In genomic region chr11:124656759-124657627, GRCh38 we compare ENCODE assay signal across 16 cellular contexts. TPM values are rescaled to one million over a fixed set of nuclear protein-coding genes. Genes with fewer than 3 reads are reported as not detected.
DNase-seq lines count a peak whose midpoint lies in the region; ATAC-seq, FAIRE-seq and TF ChIP-seq lines count a peak whose summit lies in the region.
"Had no signal": no experiment of that assay in that cellular context is flagged by ENCODE, and none has a peak within 500 bp of the region (broad histone marks: within the 10 kb centered on the region; RNA-seq: fewer than 3 reads in every experiment).

No MANE protein-coding gene starts in this region.

- H4K91ac ChIP-seq in H1 (replicated peaks; ENCODE audit: insufficient read length, low read length) (no peak overlapping the region), neuronal stem cell (ENCODE audit: low read depth, low read length, poor library complexity) (no peak overlapping the region)

- no peaks in the 10 kb centered on the region for H3K9me3 Mint-ChIP-seq in effector memory CD8-positive, alpha-beta T cell
- H3K9me3 Mint-ChIP-seq: activated CD8-positive, alpha-beta T cell treated with anti-CD3 and anti-CD28 coated beads for 36 hours; CD8-positive, alpha-beta T cell had no signal

- peaks cover 1% of the 10 kb centered on the region for H3K23me2 ChIP-seq in H1 (ENCODE audit: low read depth, low read length)

- no peak overlapping the region; the same call in 1 of the 2 replicates for H2BK12ac ChIP-seq in H1 (ENCODE audit: low read depth, low read length)
- no peak overlapping the region for H2BK12ac ChIP-seq in neuronal stem cell (ENCODE audit: low read length)

- no peak overlapping the region for H3K4me2 ChIP-seq in GM23248 (ENCODE audit: unreplicated experiment)
- peak overlapping the region; percentile 49 to 57 for H3K4me2 ChIP-seq in H1 (ENCODE audit: insufficient read depth in 1 of 2, low read depth in 2 of 2, low read length in 2 of 2)
- H3K4me2 ChIP-seq in neuronal stem cell (ENCODE audit: insufficient read depth, low read length, poor library complexity, severe bottlenecking): peak overlapping the region; percentile 22

- H3K23ac ChIP-seq in H1 (ENCODE audit: insufficient read length) (no peak overlapping the region), neuronal stem cell (ENCODE audit: low read depth, low read length, poor library complexity) (no peak overlapping the region)

- ATAC-seq in HG03354 (IDR thresholded peaks at IDR 0.05; ENCODE audit: poor library complexity, severe bottlenecking, unreplicated experiment): no peak
- no peak for ATAC-seq in effector memory CD8-positive, alpha-beta T cell (replicated peaks)
- ATAC-seq: activated CD8-positive, alpha-beta T cell treated with anti-CD3 and anti-CD28 coated beads for 36 hours; CD8-positive, alpha-beta T cell; gastroesophageal sphincter; T-helper 17 cell had no signal

- H2BK15ac ChIP-seq in H1 (ENCODE audit: low read length) (no peak overlapping the region), neuronal stem cell (ENCODE audit: low read length) (no peak overlapping the region)

- H3K27me3 Mint-ChIP-seq in effector memory CD8-positive, alpha-beta T cell: no peaks in the 10 kb centered on the region
- H3K27me3 Mint-ChIP-seq: activated CD8-positive, alpha-beta T cell treated with anti-CD3 and anti-CD28 coated beads for 36 hours; T-helper 17 cell had no signal

- no peak for TF ChIP-seq EP300 in H1 (IDR thresholded peaks at IDR 0.05; ENCODE audit: borderline replicate concordance in 1 of 2, low read depth in 2 of 2, low read length in 2 of 2)

- H4K5ac ChIP-seq in H1 (ENCODE audit: insufficient read length, low read depth, low read length): no peak overlapping the region

- H4K8ac ChIP-seq in H1 (ENCODE audit: extremely low read depth, insufficient read depth, low read length) (no peak overlapping the region), neuronal stem cell (ENCODE audit: low read depth, low read length) (no peak overlapping the region)

- H3K4me3 ChIP-seq in GM23248 (no peak overlapping the region), H1 (ENCODE audit: extremely low read depth in 1 of 4, insufficient read depth in 2 of 4, low read depth in 3 of 4, low read length in 4 of 4) (peak overlapping the region in 1 of 4 experiments; percentile 32; a peak in 2 of 8 replicates), neuronal stem cell (ENCODE audit: low read length in 2 of 2) (peak overlapping the region in 1 of 2 donors; percentile 31), lower leg skin (ENCODE audit: low read depth, poor library complexity, severe bottlenecking) (no peak overlapping the region), spleen (no peak overlapping the region)
- H3K4me3 ChIP-seq: gastroesophageal sphincter had no signal

- H3K18ac ChIP-seq in H1 (ENCODE audit: extremely low read depth, low read length) (no peak overlapping the region), neuronal stem cell (ENCODE audit: low read length) (peak overlapping the region; percentile 24)

- POLR2A ChIA-PET in H1 (lab: Charles Lee; ENCODE audit: partially characterized antibody): no interaction called here

- H2BK120ac ChIP-seq in H1 (replicated peaks; ENCODE audit: low read depth, low read length) (no peak overlapping the region), neuronal stem cell (ENCODE audit: low read depth, low read length) (no peak overlapping the region)

- H2BK20ac ChIP-seq in H1 (ENCODE audit: low read length): no peak overlapping the region

- H4K20me1 ChIP-seq in GM23248 (ENCODE audit: insufficient read depth) (no peaks in the 10 kb centered on the region), H1 (replicated peaks in 1 of 2; ENCODE audit: control insufficient read depth in 1 of 2, insufficient read depth in 2 of 2, low read length in 2 of 2) (no peaks in the 10 kb centered on the region)

- H3K27ac Mint-ChIP-seq in effector memory CD8-positive, alpha-beta T cell: no peak overlapping the region
- H3K27ac Mint-ChIP-seq: activated CD8-positive, alpha-beta T cell treated with anti-CD3 and anti-CD28 coated beads for 36 hours; CD8-positive, alpha-beta T cell; T-helper 17 cell had no signal

- intact Hi-C loops in lower leg skin (cut with DNase I; ENCODE audit: low total_unique reads): no loop called here
- intact Hi-C loops in spleen (cut with DNase I; ENCODE audit: low total_unique reads): no loop called here

- H3K9me2 ChIP-seq in GM23248 (ENCODE audit: insufficient read depth): no peaks in the 10 kb centered on the region

- H3K4me3 Mint-ChIP-seq in effector memory CD8-positive, alpha-beta T cell: no peak overlapping the region
- H3K4me3 Mint-ChIP-seq: activated CD8-positive, alpha-beta T cell treated with anti-CD3 and anti-CD28 coated beads for 36 hours; CD8-positive, alpha-beta T cell; T-helper 17 cell had no signal

- no peaks in the 10 kb centered on the region for H3K4me1 Mint-ChIP-seq in effector memory CD8-positive, alpha-beta T cell (ENCODE audit: low read depth in 2 of 2)

- no peaks in the 10 kb centered on the region for H3K36me3 Mint-ChIP-seq in effector memory CD8-positive, alpha-beta T cell (ENCODE audit: insufficient read depth)

- no peak for TF ChIP-seq RAD21 in H1 (IDR thresholded peaks at IDR 0.05 in 1 of 2, conservative IDR thresholded peaks at IDR 0.05 in 1 of 2; ENCODE audit: low read depth in 2 of 2, low read length in 2 of 2)

- no peaks in the 10 kb centered on the region for H3F3A ChIP-seq in GM23248 (ENCODE audit: insufficient read depth)

- in situ Hi-C loops in GM23248 (cut with MboI): no loop called here

- FAIRE-seq in H1 (lab: Jason Lieb, UNC): peak; percentile 82

- H3K4ac ChIP-seq in H1 (replicated peaks; ENCODE audit: insufficient read length, low read depth, low read length): no peak overlapping the region
- H3K4ac ChIP-seq in neuronal stem cell (ENCODE audit: low read length): no peak overlapping the region

- no peak for TF ChIP-seq CTCF in H1 (IDR thresholded peaks at IDR 0.05; ENCODE audit: control extremely low read depth in 1 of 3, insufficient read depth in 1 of 3, low read depth in 1 of 3, low read length in 3 of 3)
- no peak for TF ChIP-seq CTCF in lower leg skin (IDR thresholded peaks at IDR 0.05)
- no peak for TF ChIP-seq CTCF in spleen (IDR thresholded peaks at IDR 0.05 in 8 of 11, conservative IDR thresholded peaks at IDR 0.05 in 3 of 11)

- no peaks in the 10 kb centered on the region for H3K79me2 ChIP-seq in GM23248 (ENCODE audit: insufficient read depth)
- H3K79me2 ChIP-seq in H1 (ENCODE audit: control insufficient read depth in 1 of 2, insufficient read depth in 2 of 2, low read length in 2 of 2): no peaks in the 10 kb centered on the region

- DNase-seq in GM23248: peak; percentile 17
- peak; percentile 58 for DNase-seq in NCI-H345 (lab: John Stamatoyannopoulos, UW)
- DNase-seq in H1 (ENCODE audit: low read depth in 1 of 2, low spot score in 2 of 2): peak in 1 of 2 experiments; percentile 52
- no peak for DNase-seq in neuronal stem cell (ENCODE audit: low spot score)
- no peak for DNase-seq in effector memory CD8-positive, alpha-beta T cell
- DNase-seq in lower leg skin (ENCODE audit: low spot score in 2 of 2): no peak
- no peak for DNase-seq in spleen
- DNase-seq: activated CD8-positive, alpha-beta T cell treated with anti-CD3 and anti-CD28 coated beads for 36 hours; activated naive CD4-positive, alpha-beta T cell treated with anti-CD3 and anti-CD28 coated beads, Interleukin-2, amount 50 U/mL, for 16 hours; CD8-positive, alpha-beta T cell; T-helper 17 cell had no signal

- no peaks in the 10 kb centered on the region for H3K36me3 ChIP-seq in GM23248 (ENCODE audit: low read depth)
- H3K36me3 ChIP-seq in H1 (ENCODE audit: control insufficient read depth in 2 of 4, insufficient read depth in 4 of 4, low read length in 3 of 4): no peaks in the 10 kb centered on the region
- H3K36me3 ChIP-seq in neuronal stem cell (replicated peaks in 1 of 2; ENCODE audit: control insufficient read depth in 2 of 2, insufficient read depth in 2 of 2, low read length in 2 of 2): no peaks in the 10 kb centered on the region
- H3K36me3 ChIP-seq in spleen: peaks cover 0 to 49% (median 0%) of the 10 kb centered on the region in 6 donors

- H3K9ac ChIP-seq in GM23248: no peak overlapping the region
- H3K9ac ChIP-seq in H1 (replicated peaks in 1 of 4; ENCODE audit: extremely low read depth in 1 of 4, low read depth in 3 of 4, low read length in 3 of 4): no peak overlapping the region
- no peak overlapping the region for H3K9ac ChIP-seq in neuronal stem cell (ENCODE audit: low read depth, low read length, poor library complexity)

- H3K9me3 ChIP-seq in GM23248 (ENCODE audit: low read depth) (no peaks in the 10 kb centered on the region), H1 (ENCODE audit: insufficient read depth in 2 of 2, low read depth in 1 of 2, low read length in 1 of 2) (no peaks in the 10 kb centered on the region), neuronal stem cell (replicated peaks in 1 of 2; ENCODE audit: control insufficient read depth in 2 of 2, insufficient read depth in 1 of 2, low read depth in 1 of 2, low read length in 2 of 2) (no peaks in the 10 kb centered on the region), spleen (no peaks in the 10 kb centered on the region)
- H3K9me3 ChIP-seq: gastroesophageal sphincter had no signal

- H2AFZ ChIP-seq in GM23248 (no peak overlapping the region), H1 (ENCODE audit: low read length) (no peak overlapping the region; the same call in 1 of the 2 replicates), neuronal stem cell (ENCODE audit: low read length) (peak overlapping the region; percentile 80)

- no peak overlapping the region for H2BK5ac ChIP-seq in H1 (ENCODE audit: low read depth, low read length)
- no peak overlapping the region for H2BK5ac ChIP-seq in neuronal stem cell (ENCODE audit: low read length)

- WGBS in GM23248 (ENCODE audit: low coverage in 1 of 2, low lambda C conversion rate in 2 of 2, missing lambda C conversion rate in 2 of 2), 2 experiments: 67 to 72% methylated on average over 16 of the region's 16 CpGs
- 31% methylated on average over 16 of the region's 16 CpGs; no CpG with 5 or more reads in 1 of the 2 experiments for WGBS in H1 (ENCODE audit: extremely low coverage in 1 of 2, insufficient coverage in 1 of 2, insufficient read length in 1 of 2, insufficient replicate concordance in 2 of 2, low coverage in 1 of 2, low lambda C conversion rate in 2 of 2, missing lambda C conversion rate in 1 of 2), 2 experiments
- WGBS in neuronal stem cell (ENCODE audit: extremely low coverage in 2 of 2, insufficient read length in 2 of 2, insufficient replicate concordance in 1 of 2), 2 donors: no CpG with 5 or more reads among the region's 16 CpGs
- 76 to 77% methylated on average over 16 of the region's 16 CpGs for WGBS in lower leg skin, 2 donors
- 82 to 90% (median 89%) methylated on average over 16 of the region's 16 CpGs for WGBS in spleen, 5 donors

- CTCF ChIA-PET in H1 (lab: Charles Lee; ENCODE audit: partially characterized antibody): interaction anchor here (0.7 to 2.0 kb wide), 7 partner anchors 9 to 219 kb away, joined by 3 to 16 read pairs (median 4); no protein-coding TSS in a partner anchor

- H3K27me3 ChIP-seq in GM23248 (replicated peaks; ENCODE audit: insufficient read depth) (no peaks in the 10 kb centered on the region), H1 (replicated peaks in 1 of 4; ENCODE audit: control insufficient read depth in 3 of 4, extremely low read depth in 1 of 4, insufficient read depth in 3 of 4, low read length in 3 of 4) (no peaks in the 10 kb centered on the region; a peak in 2 of 7 replicates), neuronal stem cell (ENCODE audit: control insufficient read depth in 3 of 3, insufficient read depth in 3 of 3, low read depth in 1 of 3, low read length in 3 of 3) (no peaks in the 10 kb centered on the region), spleen (replicated peaks in 1 of 7) (no peaks in the 10 kb centered on the region)
- H3K27me3 ChIP-seq: gastroesophageal sphincter had no signal

- H3K27ac ChIP-seq in GM23248 (no peak overlapping the region), H1 (ENCODE audit: low read depth, low read length) (no peak overlapping the region), neuronal stem cell (replicated peaks; ENCODE audit: low read length) (no peak overlapping the region), spleen (no peak overlapping the region)
- H3K27ac ChIP-seq: gastroesophageal sphincter had no signal

- H3K79me1 ChIP-seq in H1 (ENCODE audit: low read depth, low read length) (no peaks in the 10 kb centered on the region; the same call in 1 of the 2 replicates), neuronal stem cell (ENCODE audit: low read depth, low read length) (no peaks in the 10 kb centered on the region)

- H3K14ac ChIP-seq in H1 (ENCODE audit: insufficient read length): no peak overlapping the region
- no peak overlapping the region for H3K14ac ChIP-seq in neuronal stem cell (ENCODE audit: low read length)

- no peak for TF ChIP-seq POLR2A in H1 (IDR thresholded peaks at IDR 0.05; ENCODE audit: control extremely low read depth in 1 of 2, low read depth in 2 of 2, low read length in 2 of 2)
- TF ChIP-seq POLR2A in lower leg skin (IDR thresholded peaks at IDR 0.05): no peak
- no peak for TF ChIP-seq POLR2A in spleen (IDR thresholded peaks at IDR 0.05)

- no peaks in the 10 kb centered on the region for H3K4me1 ChIP-seq in GM23248 (ENCODE audit: insufficient read depth)
- H3K4me1 ChIP-seq in H1 (replicated peaks in 1 of 4; ENCODE audit: control insufficient read depth in 3 of 4, insufficient read depth in 4 of 4, low read length in 3 of 4): peaks cover 0 to 10% (median 7%) of the 10 kb centered on the region in 4 experiments; a peak in 4 of 7 replicates
- peaks cover 6 to 18% of the 10 kb centered on the region in 2 donors for H3K4me1 ChIP-seq in neuronal stem cell (ENCODE audit: control insufficient read depth in 2 of 2, insufficient read depth in 1 of 2, low read depth in 1 of 2, low read length in 2 of 2)
- H3K4me1 ChIP-seq in spleen: no peaks in the 10 kb centered on the region
- H3K4me1 ChIP-seq: gastroesophageal sphincter had no signal

- H3K56ac ChIP-seq in H1 (replicated peaks; ENCODE audit: insufficient read length, low read depth, low read length): no peak overlapping the region

- H2AK5ac ChIP-seq in H1 (ENCODE audit: low read depth, low read length) (no peak overlapping the region; the same call in 1 of the 2 replicates), neuronal stem cell (ENCODE audit: low read depth, low read length) (no peak overlapping the region)

RNA-seq across cellular contexts. Expression of gene SIAE, which starts 16.5 kb away (rescaled TPM):
- 19.5 and 22.6 TPM in 2 replicates for total RNA-seq in GM23248 (2014; rRNA removed; shearing (Covaris generic))
- polyA plus RNA-seq in GM23248 (2016; fragmentation: Nextera tagmentation; extraction: Ambion mirVana) (7.2 and 9.2 TPM in 2 replicates), H1 (2011; rRNA removed) (1.9 and 3.7 TPM in 2 replicates), spleen (1 to 10 TPM; 4.7 to 6.5 (median 5.9) TPM)
- total RNA-seq in H1 (2021; fragmentation: NEBNext Ultra II Directional; extraction: Animal tissue kit (Norgen Biotek cat#: 25700)): 1.7 and 2.3 TPM in 2 replicates
- polyA plus RNA-seq in H1 (2011; cell fraction: cytosol; rRNA removed): 3.5 TPM
- polyA plus RNA-seq in H1 (2011; cell fraction: nucleus; rRNA removed): 4.7 TPM
- 1.7 to 3.0 TPM (median 2.9 TPM) in 4 replicates for polyA plus RNA-seq in H1 (2012, experiment 1 of 2)
- 0.42 TPM for polyA plus RNA-seq in H1 (2012, experiment 2 of 2)
- polyA plus RNA-seq in H1 (2013, experiment 1 of 2): 3.6 TPM
- polyA plus RNA-seq in H1 (2013, experiment 2 of 2): 3.7 TPM
- polyA minus RNA-seq in H1 (2011; rRNA and poly(A)+ RNA removed): 2.6 and 4.5 TPM in 2 replicates
- 0.95 TPM for polyA minus RNA-seq in H1 (2011; cell fraction: cytosol; rRNA and poly(A)+ RNA removed)
- polyA minus RNA-seq in H1 (2011; cell fraction: nucleus; rRNA and poly(A)+ RNA removed): 1.4 TPM
- polyA plus RNA-seq in neuronal stem cell (2013, experiment 1 of 2): 1.9 TPM
- polyA plus RNA-seq in neuronal stem cell (2013, experiment 2 of 2): 1.9 TPM
- total RNA-seq in lower leg skin (1 to 10 TPM; 4.1 to 6.4 (median 6.1) TPM), spleen (10 to 100 TPM in 6 of 7 donors, 1 to 10 TPM in 1; 8.9 to 15.3 (median 14.0) TPM)

RNA-seq across cellular contexts. Expression of gene SPA17, which starts 16.7 kb away (rescaled TPM):
- total RNA-seq in GM23248 (2014; rRNA removed; shearing (Covaris generic)): 4.9 and 6.5 TPM in 2 replicates
- polyA plus RNA-seq in GM23248 (2016; fragmentation: Nextera tagmentation; extraction: Ambion mirVana) (12.4 and 14.0 TPM in 2 replicates), H1 (2011; rRNA removed) (1.8 and 3.7 TPM in 2 replicates), spleen (1 to 10 TPM; 2.6 to 4.8 (median 3.6) TPM)
- total RNA-seq in H1 (2021; fragmentation: NEBNext Ultra II Directional; extraction: Animal tissue kit (Norgen Biotek cat#: 25700)): 4.2 and 5.2 TPM in 2 replicates
- 4.8 TPM for polyA plus RNA-seq in H1 (2011; cell fraction: cytosol; rRNA removed)
- 1.4 TPM for polyA plus RNA-seq in H1 (2011; cell fraction: nucleus; rRNA removed)
- 5.5 to 7.6 TPM (median 6.4 TPM) in 4 replicates for polyA plus RNA-seq in H1 (2012, experiment 1 of 2)
- 3.0 TPM for polyA plus RNA-seq in H1 (2012, experiment 2 of 2)
- polyA plus RNA-seq in H1 (2013, experiment 1 of 2): 9.1 TPM
- polyA plus RNA-seq in H1 (2013, experiment 2 of 2): 8.7 TPM
- polyA minus RNA-seq in H1 (2011; rRNA and poly(A)+ RNA removed): 1.4 and 2.3 TPM in 2 replicates
- 1.5 TPM for polyA minus RNA-seq in H1 (2011; cell fraction: cytosol; rRNA and poly(A)+ RNA removed)
- polyA minus RNA-seq in H1 (2011; cell fraction: nucleus; rRNA and poly(A)+ RNA removed): 4.6 TPM
- 64.1 TPM for polyA plus RNA-seq in neuronal stem cell (2013, experiment 1 of 2)
- 64.0 TPM for polyA plus RNA-seq in neuronal stem cell (2013, experiment 2 of 2)
- total RNA-seq in lower leg skin (1 to 10 TPM; 1.9 to 6.2 (median 2.9) TPM), spleen (1 to 10 TPM in 5 of 7 donors, under 1 TPM in 2; 0.34 to 2.6 (median 1.6) TPM)

RNA-seq across cellular contexts. Expression of gene TBRG1, which starts 34.3 kb away (rescaled TPM):
- 25.8 and 27.6 TPM in 2 replicates for total RNA-seq in GM23248 (2014; rRNA removed; shearing (Covaris generic))
- polyA plus RNA-seq in GM23248 (2016; fragmentation: Nextera tagmentation; extraction: Ambion mirVana) (43.1 and 43.5 TPM in 2 replicates), H1 (2011; rRNA removed) (13.6 and 16.3 TPM in 2 replicates), spleen (10 to 100 TPM; 23.3 to 51.5 (median 33.6) TPM)
- total RNA-seq in H1 (2021; fragmentation: NEBNext Ultra II Directional; extraction: Animal tissue kit (Norgen Biotek cat#: 25700)): 22.7 and 26.7 TPM in 2 replicates
- polyA plus RNA-seq in H1 (2011; cell fraction: cytosol; rRNA removed): 18.8 TPM
- polyA plus RNA-seq in H1 (2011; cell fraction: nucleus; rRNA removed): 56.8 TPM
- 18.4 to 29.3 TPM (median 20.6 TPM) in 4 replicates for polyA plus RNA-seq in H1 (2012, experiment 1 of 2)
- polyA plus RNA-seq in H1 (2012, experiment 2 of 2): 10.0 TPM
- polyA plus RNA-seq in H1 (2013, experiment 1 of 2): 25.2 TPM
- polyA plus RNA-seq in H1 (2013, experiment 2 of 2): 21.6 TPM
- 20.9 and 23.2 TPM in 2 replicates for polyA minus RNA-seq in H1 (2011; rRNA and poly(A)+ RNA removed)
- polyA minus RNA-seq in H1 (2011; cell fraction: cytosol; rRNA and poly(A)+ RNA removed): 14.7 TPM
- 31.5 TPM for polyA minus RNA-seq in H1 (2011; cell fraction: nucleus; rRNA and poly(A)+ RNA removed)
- 23.7 TPM for polyA plus RNA-seq in neuronal stem cell (2013, experiment 1 of 2)
- 23.6 TPM for polyA plus RNA-seq in neuronal stem cell (2013, experiment 2 of 2)
- total RNA-seq in lower leg skin (10 to 100 TPM; 13.9 to 24.9 (median 17.9) TPM), spleen (10 to 100 TPM; 37.4 to 65.0 (median 47.5) TPM)

RNA-seq across cellular contexts. Expression of gene PANX3, which starts 45.8 kb away (rescaled TPM):
- total RNA-seq in GM23248 (2014; rRNA removed; shearing (Covaris generic)): not detected in 2 replicates
- polyA plus RNA-seq in GM23248 (2016; fragmentation: Nextera tagmentation; extraction: Ambion mirVana) (not detected in 2 replicates), H1 (2011; rRNA removed) (not detected in 2 replicates), spleen (not detected)
- not detected in 2 replicates for total RNA-seq in H1 (2021; fragmentation: NEBNext Ultra II Directional; extraction: Animal tissue kit (Norgen Biotek cat#: 25700))
- polyA plus RNA-seq in H1 (2011; cell fraction: cytosol; rRNA removed): not detected
- not detected for polyA plus RNA-seq in H1 (2011; cell fraction: nucleus; rRNA removed)
- not detected in 4 replicates for polyA plus RNA-seq in H1 (2012, experiment 1 of 2)
- not detected for polyA plus RNA-seq in H1 (2012, experiment 2 of 2)
- polyA plus RNA-seq in H1 (2013, experiment 1 of 2): not detected
- polyA plus RNA-seq in H1 (2013, experiment 2 of 2): not detected
- polyA minus RNA-seq in H1 (2011; rRNA and poly(A)+ RNA removed): not detected in 2 replicates
- not detected for polyA minus RNA-seq in H1 (2011; cell fraction: cytosol; rRNA and poly(A)+ RNA removed)
- not detected for polyA minus RNA-seq in H1 (2011; cell fraction: nucleus; rRNA and poly(A)+ RNA removed)
- not detected for polyA plus RNA-seq in neuronal stem cell (2013, experiment 1 of 2)
- not detected for polyA plus RNA-seq in neuronal stem cell (2013, experiment 2 of 2)
- total RNA-seq in lower leg skin (not detected), spleen (not detected)
- total RNA-seq: activated CD8-positive, alpha-beta T cell treated with anti-CD3 and anti-CD28 coated beads for 36 hours; CD8-positive, alpha-beta T cell; dermis microvascular lymphatic vessel endothelial cell; M059J; OCI-LY7; T-helper 17 cell had no signal

Comparison
In these comparisons a context has a peak if more than half of its experiments do, and no peak if none do; other contexts are left out.
1. DNase-seq: peak in GM23248 (single experiment) and NCI-H345 (single experiment); none in neuronal stem cell (single experiment), effector memory CD8-positive, alpha-beta T cell (0 of 3), lower leg skin (0 of 2) and spleen (single experiment).